Comparison of ENCODE assay signal across 18 cellular contexts in genomic region chr10:50567384-50567783, GRCh38. TPM values are rescaled to one million over a fixed set of nuclear protein-coding genes. Genes with fewer than 3 reads are reported as not detected.
DNase-seq lines count a peak whose midpoint lies in the region; ATAC-seq and TF ChIP-seq lines count a peak whose summit lies in the region.
"Had no signal": no experiment of that assay in that cellular context is flagged by ENCODE, and none has a peak within 500 bp of the region (broad histone marks: within the 10 kb centered on the region; RNA-seq: fewer than 3 reads in every experiment).

No MANE protein-coding gene starts in this region.

- DNase-seq in NCI-H748 (lab: John Stamatoyannopoulos, UW; ENCODE audit: unreplicated experiment), result peak; percentile 9
- no peak for DNase-seq in NCI-H748 treated with DMSO at 0.1 percent for 48 hours (lab: John Stamatoyannopoulos, UW)
- peak; percentile 14 for DNase-seq in NCI-H2081 treated with DMSO at 0.1 percent for 48 hours (lab: John Stamatoyannopoulos, UW)
- peak; percentile 51 to 78 (median 64) for DNase-seq in body of pancreas
- DNase-seq in progenitor cell of endocrine pancreas (ENCODE audit: low spot score, unreplicated experiment), result no peak
- no peak for DNase-seq in natural killer cell treated with Interleukin-12 subunit alpha and Interleukin-12 subunit beta and Interleukin-15 and Interleukin-18, amount 100 ng/mL, for 72 hours (ENCODE audit: low spot score)
- DNase-seq in tibial nerve (ENCODE audit: low spot score in 2 of 2), result no peak
- no peak for DNase-seq in central memory CD4-positive, alpha-beta T cell
- DNase-seq: activated CD4-positive, alpha-beta T cell treated with anti-CD3 and anti-CD28 coated beads for 48 hours; activated naive CD4-positive, alpha-beta T cell treated with anti-CD3 and anti-CD28 coated beads, Interleukin-2, amount 50 U/mL, for 16 hours; CD4-positive, alpha-beta memory T cell; GDM1; lower lobe of right lung; natural killer cell; NCI-H526; testis had no signal

- H3K4me3 ChIP-seq in body of pancreas, result no peak overlapping the region
- H3K4me3 ChIP-seq in tibial nerve, result no peak overlapping the region
- H3K4me3 ChIP-seq: lower lobe of right lung, testis had no signal

- TF ChIP-seq POLR2A in body of pancreas (IDR thresholded peaks at IDR 0.05) (no peak), tibial nerve (IDR thresholded peaks at IDR 0.05) (no peak)

- no peaks in the 10 kb centered on the region for H3K27me3 Mint-ChIP-seq in progenitor cell of endocrine pancreas
- no peaks in the 10 kb centered on the region for H3K27me3 Mint-ChIP-seq in natural killer cell treated with Interleukin-12 subunit alpha and Interleukin-12 subunit beta and Interleukin-15 and Interleukin-18, amount 100 ng/mL, for 72 hours
- H3K27me3 Mint-ChIP-seq: brain; CD4-positive, alpha-beta memory T cell had no signal

- no peak overlapping the region for H3K4me3 Mint-ChIP-seq in progenitor cell of endocrine pancreas (ENCODE audit: low read depth)
- H3K4me3 Mint-ChIP-seq in natural killer cell treated with Interleukin-12 subunit alpha and Interleukin-12 subunit beta and Interleukin-15 and Interleukin-18, amount 100 ng/mL, for 72 hours, result no peak overlapping the region
- H3K4me3 Mint-ChIP-seq: brain; CD4-positive, alpha-beta memory T cell; natural killer cell; T-helper 2 cell treated with Interferon-gamma antibody and Interleukin-4, amounts not matched to agents 5 μg/mL and 100 μg/mL, for 36 hours had no signal

- TF ChIP-seq EP300 in tibial nerve (IDR thresholded peaks at IDR 0.05), result no peak

- H3K9me3 ChIP-seq in body of pancreas (no peaks in the 10 kb centered on the region), tibial nerve (no peaks in the 10 kb centered on the region)
- H3K9me3 ChIP-seq: lower lobe of right lung, testis had no signal

- peak; percentile 61 for ATAC-seq in body of pancreas
- no peak for ATAC-seq in natural killer cell treated with Interleukin-12 subunit alpha and Interleukin-12 subunit beta and Interleukin-15 and Interleukin-18, amount 100 ng/mL, for 72 hours
- ATAC-seq: natural killer cell had no signal

- 18 to 19% methylated on average over 3 of the region's 3 CpGs for WGBS in body of pancreas, 2 donors
- 55 to 70% methylated on average over 3 of the region's 3 CpGs for WGBS in tibial nerve, 2 donors

- peaks cover 2% of the 10 kb centered on the region for H3K36me3 Mint-ChIP-seq in progenitor cell of endocrine pancreas (ENCODE audit: insufficient read depth)
- H3K36me3 Mint-ChIP-seq in natural killer cell treated with Interleukin-12 subunit alpha and Interleukin-12 subunit beta and Interleukin-15 and Interleukin-18, amount 100 ng/mL, for 72 hours, result no peaks in the 10 kb centered on the region
- H3K36me3 Mint-ChIP-seq: brain, natural killer cell had no signal

- intact Hi-C loops in body of pancreas (cut with DNase I), result no loop called here

- peak overlapping the region; percentile 45 for H3K27ac Mint-ChIP-seq in progenitor cell of endocrine pancreas
- no peak overlapping the region for H3K27ac Mint-ChIP-seq in natural killer cell treated with Interleukin-12 subunit alpha and Interleukin-12 subunit beta and Interleukin-15 and Interleukin-18, amount 100 ng/mL, for 72 hours
- H3K27ac Mint-ChIP-seq: natural killer cell; T-helper 2 cell treated with Interferon-gamma antibody and Interleukin-4, amounts not matched to agents 5 μg/mL and 100 μg/mL, for 36 hours had no signal

- peaks cover 46% of the 10 kb centered on the region for H3K4me1 ChIP-seq in body of pancreas
- peaks cover 0 to 25% (median 4%) of the 10 kb centered on the region in 4 donors for H3K4me1 ChIP-seq in tibial nerve
- H3K4me1 ChIP-seq: lower lobe of right lung had no signal

- H3K4me1 Mint-ChIP-seq in progenitor cell of endocrine pancreas (ENCODE audit: low read depth), result peaks cover 34% of the 10 kb centered on the region
- peaks cover 4 to 21% of the 10 kb centered on the region in 2 donors for H3K4me1 Mint-ChIP-seq in natural killer cell treated with Interleukin-12 subunit alpha and Interleukin-12 subunit beta and Interleukin-15 and Interleukin-18, amount 100 ng/mL, for 72 hours (ENCODE audit: low read depth in 2 of 2)

- H3K27ac ChIP-seq in body of pancreas, result peak overlapping the region in 1 of 4 donors; percentile 35
- no peak overlapping the region for H3K27ac ChIP-seq in tibial nerve
- H3K27ac ChIP-seq: lower lobe of right lung, testis had no signal

- no peaks in the 10 kb centered on the region for H3K9me3 Mint-ChIP-seq in progenitor cell of endocrine pancreas (ENCODE audit: low read depth)
- H3K9me3 Mint-ChIP-seq in natural killer cell treated with Interleukin-12 subunit alpha and Interleukin-12 subunit beta and Interleukin-15 and Interleukin-18, amount 100 ng/mL, for 72 hours, result no peaks in the 10 kb centered on the region
- H3K9me3 Mint-ChIP-seq: brain; natural killer cell; T-helper 2 cell treated with Interferon-gamma antibody and Interleukin-4, amounts not matched to agents 5 μg/mL and 100 μg/mL, for 36 hours had no signal

- TF ChIP-seq CTCF in body of pancreas (IDR thresholded peaks at IDR 0.05), result no peak
- no peak for TF ChIP-seq CTCF in progenitor cell of endocrine pancreas (IDR thresholded peaks at IDR 0.05; ENCODE audit: unreplicated experiment)
- TF ChIP-seq CTCF in tibial nerve (IDR thresholded peaks at IDR 0.05), result no peak

- H3K36me3 ChIP-seq in body of pancreas (replicated peaks in 1 of 2; ENCODE audit: insufficient read depth in 1 of 2, low read depth in 2 of 2), result no peaks in the 10 kb centered on the region
- no peaks in the 10 kb centered on the region for H3K36me3 ChIP-seq in tibial nerve
- H3K36me3 ChIP-seq: lower lobe of right lung had no signal

- no peaks in the 10 kb centered on the region for H3K27me3 ChIP-seq in body of pancreas
- no peaks in the 10 kb centered on the region for H3K27me3 ChIP-seq in tibial nerve
- H3K27me3 ChIP-seq: testis had no signal

RNA-seq across cellular contexts. Expression of gene SGMS1, which starts 56.4 kb away (rescaled TPM):
- total RNA-seq in body of pancreas (10 to 100 TPM; 46.2 to 68.9 TPM), progenitor cell of endocrine pancreas (25.0 and 28.5 TPM in 2 replicates), tibial nerve (100 to 1,000 TPM; 107 to 234 (median 134) TPM)
- 10 to 100 TPM; 31.6 to 49.0 TPM for total RNA-seq in natural killer cell treated with Interleukin-12 subunit alpha and Interleukin-12 subunit beta and Interleukin-15 and Interleukin-18, amount 100 ng/mL, for 72 hours

Comparison
In these comparisons a context has a peak if more than half of its experiments do, and no peak if none do; other contexts are left out.
1. DNase-seq: peak in NCI-H748 (single experiment), NCI-H2081 treated with DMSO at 0.1 percent for 48 hours (single experiment) and body of pancreas (4 of 4); none in NCI-H748 treated with DMSO at 0.1 percent for 48 hours (single experiment), progenitor cell of endocrine pancreas (single experiment), natural killer cell treated with Interleukin-12 subunit alpha and Interleukin-12 subunit beta and Interleukin-15 and Interleukin-18, amount 100 ng/mL, for 72 hours (single experiment), tibial nerve (0 of 2) and central memory CD4-positive, alpha-beta T cell (single experiment).